Comparison of ENCODE assay signal across 8 cellular contexts in the genomic region with DNA sequence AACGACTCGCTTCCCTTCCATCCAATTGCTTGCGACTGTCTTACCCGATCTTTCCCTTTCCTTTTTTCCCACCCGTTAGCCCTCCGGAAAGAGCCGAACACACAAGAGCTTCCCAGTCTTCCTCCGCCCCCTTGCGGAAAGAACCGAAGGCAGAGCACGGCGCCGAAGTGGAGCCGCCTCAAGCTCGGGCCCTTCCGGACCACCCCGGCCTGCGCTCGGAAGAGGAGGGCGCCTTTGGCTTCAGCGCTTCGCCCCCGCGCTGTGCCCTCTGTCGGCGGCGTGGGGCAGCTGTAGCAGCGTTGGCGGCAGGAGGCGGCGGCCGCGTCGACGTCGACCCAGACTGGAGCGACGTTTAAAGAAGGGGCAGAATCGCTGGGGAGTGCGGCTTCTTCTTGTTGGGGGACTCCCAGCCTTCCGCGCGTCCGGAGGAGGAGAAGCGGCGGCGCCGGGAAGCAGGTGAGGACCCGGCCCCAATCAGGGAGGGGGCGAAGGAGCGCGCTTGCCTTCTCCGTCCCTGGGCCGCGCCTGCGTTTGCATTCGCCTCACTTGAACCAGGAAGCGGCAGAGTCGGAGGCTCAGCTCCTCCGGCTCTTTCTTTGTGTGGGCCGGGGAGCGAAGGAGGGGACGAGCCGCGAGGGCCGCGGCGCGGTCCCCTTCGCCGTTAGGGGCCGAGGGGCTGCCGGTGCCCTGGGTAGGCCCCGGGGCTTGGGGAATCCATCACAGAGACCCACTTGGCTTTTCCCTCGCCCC. TPM values are rescaled to one million over a fixed set of nuclear protein-coding genes. Genes with fewer than 3 reads are reported as not detected.
A peak's percentile ranks its signal among the peaks of the same experiment; 100 is the strongest.
DNase-seq lines count a peak whose midpoint lies in the region; ATAC-seq and TF ChIP-seq lines count a peak whose summit lies in the region.

A gene with protein sequence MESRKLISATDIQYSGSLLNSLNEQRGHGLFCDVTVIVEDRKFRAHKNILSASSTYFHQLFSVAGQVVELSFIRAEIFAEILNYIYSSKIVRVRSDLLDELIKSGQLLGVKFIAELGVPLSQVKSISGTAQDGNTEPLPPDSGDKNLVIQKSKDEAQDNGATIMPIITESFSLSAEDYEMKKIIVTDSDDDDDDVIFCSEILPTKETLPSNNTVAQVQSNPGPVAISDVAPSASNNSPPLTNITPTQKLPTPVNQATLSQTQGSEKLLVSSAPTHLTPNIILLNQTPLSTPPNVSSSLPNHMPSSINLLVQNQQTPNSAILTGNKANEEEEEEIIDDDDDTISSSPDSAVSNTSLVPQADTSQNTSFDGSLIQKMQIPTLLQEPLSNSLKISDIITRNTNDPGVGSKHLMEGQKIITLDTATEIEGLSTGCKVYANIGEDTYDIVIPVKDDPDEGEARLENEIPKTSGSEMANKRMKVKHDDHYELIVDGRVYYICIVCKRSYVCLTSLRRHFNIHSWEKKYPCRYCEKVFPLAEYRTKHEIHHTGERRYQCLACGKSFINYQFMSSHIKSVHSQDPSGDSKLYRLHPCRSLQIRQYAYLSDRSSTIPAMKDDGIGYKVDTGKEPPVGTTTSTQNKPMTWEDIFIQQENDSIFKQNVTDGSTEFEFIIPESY (plus strand): TSS at position 291 of the 750 bp plus-strand sequence. CDS start 2,604 bp downstream, outside the sequence.

- H3K36me3 ChIP-seq in CD4-positive, alpha-beta memory T cell (ENCODE audit: insufficient read depth, low read length) = peaks cover 11% of the 10 kb centered on the region
- H3K36me3 ChIP-seq in right lobe of liver = peaks cover 0 to 11% (median 0%) of the 10 kb centered on the region in 4 donors

- H3K27ac Mint-ChIP-seq in CD4-positive, alpha-beta memory T cell = peak within 1 kb of the TSS; percentile 86 to 99 (median 97)
- peak within 1 kb of the TSS; percentile 93 for H3K27ac Mint-ChIP-seq in activated CD4-positive, alpha-beta memory T cell treated with anti-CD3 and anti-CD28 coated beads for 36 hours

- peak within 1 kb of the TSS; percentile 82 for H3K27ac ChIP-seq in CD4-positive, alpha-beta memory T cell (ENCODE audit: low read depth, low read length)
- H3K27ac ChIP-seq in dorsolateral prefrontal cortex = peak within 1 kb of the TSS in 58 of 59 donors; percentile 16 to 91 (median 81)
- H3K27ac ChIP-seq in right lobe of liver = peak within 1 kb of the TSS; percentile 83 to 85 (median 85)

- peak; percentile 97 for ATAC-seq in GM19438 (IDR thresholded peaks at IDR 0.05; ENCODE audit: low read depth, unreplicated experiment)
- ATAC-seq in HG03575 (IDR thresholded peaks at IDR 0.05; ENCODE audit: extremely low read depth, insufficient number of reproducible peaks, low FRiP score, unreplicated experiment) = peak; percentile 69
- peak; percentile 97 to 99 (median 98) for ATAC-seq in right lobe of liver

- CTCF ChIA-PET in CD4-positive, alpha-beta memory T cell (lab: Charles Lee; ENCODE audit: partially characterized antibody) = interaction anchor here (0.9 to 2.6 kb wide), 10 partner anchors 10 to 201 kb away, joined by 3 to 21 read pairs (median 6); a partner anchor contains a TSS
- CTCF ChIA-PET in activated CD4-positive, alpha-beta memory T cell treated with anti-CD3 and anti-CD28 coated beads for 36 hours (lab: Charles Lee) = interaction anchor here (0.6 to 2.2 kb wide), 7 partner anchors 37 to 296 kb away, joined by 3 to 12 read pairs (median 5); no protein-coding TSS in a partner anchor

- peak; percentile 80 for TF ChIP-seq POLR2A in right lobe of liver (IDR thresholded peaks at IDR 0.05)

- peaks cover 16% of the 10 kb centered on the region for H3K4me1 ChIP-seq in CD4-positive, alpha-beta memory T cell (ENCODE audit: insufficient read depth, low read length)
- no peaks in the 10 kb centered on the region for H3K4me1 ChIP-seq in right lobe of liver

- peak within 1 kb of the TSS; percentile 69 to 82 for H3K4me3 ChIP-seq in CD4-positive, alpha-beta memory T cell (ENCODE audit: low read length in 2 of 2)
- H3K4me3 ChIP-seq in dorsolateral prefrontal cortex (peak within 1 kb of the TSS; percentile 37 to 81 (median 68)), right lobe of liver (peak within 1 kb of the TSS; percentile 56 to 71 (median 61))

- TF ChIP-seq CTCF in dorsolateral prefrontal cortex (IDR thresholded peaks at IDR 0.05 in 54 of 56, conservative IDR thresholded peaks at IDR 0.05 in 2 of 56; ENCODE audit: low read depth in 1 of 56, partially characterized antibody in 56 of 56) (peak; percentile 17 to 81 (median 66)), right lobe of liver (IDR thresholded peaks at IDR 0.05) (peak; percentile 52 to 64 (median 56))

- H3K27me3 Mint-ChIP-seq in CD4-positive, alpha-beta memory T cell = no peaks in the 10 kb centered on the region
- no peaks in the 10 kb centered on the region for H3K27me3 Mint-ChIP-seq in activated CD4-positive, alpha-beta memory T cell treated with anti-CD3 and anti-CD28 coated beads for 36 hours

- no peaks in the 10 kb centered on the region for H3K27me3 ChIP-seq in CD4-positive, alpha-beta memory T cell (ENCODE audit: insufficient read depth, low read length)
- peaks cover 0 to 38% (median 7%) of the 10 kb centered on the region in 45 donors for H3K27me3 ChIP-seq in dorsolateral prefrontal cortex
- no peaks in the 10 kb centered on the region for H3K27me3 ChIP-seq in right lobe of liver

- H3K4me3 Mint-ChIP-seq in CD4-positive, alpha-beta memory T cell = peak within 1 kb of the TSS; percentile 88 to 96 (median 94)
- H3K4me3 Mint-ChIP-seq in activated CD4-positive, alpha-beta memory T cell treated with anti-CD3 and anti-CD28 coated beads for 36 hours = peak within 1 kb of the TSS; percentile 92

- peak; percentile 82 to 86 (median 85) for DNase-seq in CD4-positive, alpha-beta memory T cell
- peak; percentile 98 for DNase-seq in NCI-H82 (lab: John Stamatoyannopoulos, UW)
- DNase-seq in activated CD4-positive, alpha-beta memory T cell treated with anti-CD3 and anti-CD28 coated beads for 36 hours = peak; percentile 92
- DNase-seq in dorsolateral prefrontal cortex = peak; percentile 60 to 89 (median 82)
- peak; percentile 89 to 91 (median 91) for DNase-seq in right lobe of liver
- peak; percentile 77 to 83 for DNase-seq in stimulated activated CD4-positive, alpha-beta T cell treated with anti-CD3 and anti-CD28 coated beads, Interleukin-4, amount 100 ng/mL, for 4 hours

- peaks cover 6 to 41% (median 18%) of the 10 kb centered on the region in 4 donors for H3K4me1 Mint-ChIP-seq in CD4-positive, alpha-beta memory T cell
- H3K4me1 Mint-ChIP-seq in activated CD4-positive, alpha-beta memory T cell treated with anti-CD3 and anti-CD28 coated beads for 36 hours (ENCODE audit: low read depth) = peaks cover 25% of the 10 kb centered on the region

- no peaks in the 10 kb centered on the region for H3K9me3 ChIP-seq in CD4-positive, alpha-beta memory T cell (ENCODE audit: control insufficient read depth in 1 of 2, low read length in 2 of 2)
- no peaks in the 10 kb centered on the region for H3K9me3 ChIP-seq in right lobe of liver

- peaks cover 17 to 35% of the 10 kb centered on the region in 2 donors for H3K36me3 Mint-ChIP-seq in CD4-positive, alpha-beta memory T cell
- H3K36me3 Mint-ChIP-seq in activated CD4-positive, alpha-beta memory T cell treated with anti-CD3 and anti-CD28 coated beads for 36 hours = peaks cover 25% of the 10 kb centered on the region

- WGBS in right lobe of liver (ENCODE audit: insufficient coverage, low coverage, low lambda C conversion rate, missing lambda C conversion rate) = 35% methylated on average over 17 of the region's 75 CpGs

- intact Hi-C loops in CD4-positive, alpha-beta memory T cell (cut with micrococcal nuclease) = loop anchor here (1.0 to 10.0 kb wide), 6 partner anchors 18 to 354 kb away; a partner anchor contains a TSS
- intact Hi-C loops in activated CD4-positive, alpha-beta memory T cell treated with anti-CD3 and anti-CD28 coated beads for 36 hours (cut with micrococcal nuclease) = loop anchor here (1.0 to 5.0 kb wide), 5 partner anchors 18 to 310 kb away; a partner anchor contains a TSS
- intact Hi-C loops in dorsolateral prefrontal cortex (cut with DNase I) (loop anchor here (2.0 to 10.0 kb wide), 2 partner anchors 60 to 224 kb away; a partner anchor contains a TSS), right lobe of liver (cut with DNase I) (no loop called here)

- H3K9me3 Mint-ChIP-seq in CD4-positive, alpha-beta memory T cell = peaks cover 0 to 2% (median 0%) of the 10 kb centered on the region in 8 donors
- H3K9me3 Mint-ChIP-seq in activated CD4-positive, alpha-beta memory T cell treated with anti-CD3 and anti-CD28 coated beads for 36 hours = no peaks in the 10 kb centered on the region

- POLR2A ChIA-PET in CD4-positive, alpha-beta memory T cell (lab: Charles Lee; ENCODE audit: partially characterized antibody) = interaction anchor here (0.8 to 2.5 kb wide), 11 partner anchors 8 to 354 kb away, joined by 3 to 41 read pairs (median 5); a partner anchor contains a TSS
- POLR2A ChIA-PET in activated CD4-positive, alpha-beta memory T cell treated with anti-CD3 and anti-CD28 coated beads for 36 hours (lab: Charles Lee) = interaction anchor here (0.6 to 0.9 kb wide), 3 partner anchors 47 to 59 kb away, joined by 3 to 4 read pairs (median 3); no protein-coding TSS in a partner anchor

RNA-seq across cellular contexts. Expression of the gene that starts here (rescaled TPM):
- total RNA-seq in CD4-positive, alpha-beta memory T cell = 10 to 100 TPM; 33.5 to 34.6 TPM
- 10 to 100 TPM in 1 of 2 donors, 1 to 10 TPM in 1; 9.5 to 19.7 TPM for polyA plus RNA-seq in CD4-positive, alpha-beta memory T cell
- total RNA-seq in activated CD4-positive, alpha-beta memory T cell treated with anti-CD3 and anti-CD28 coated beads for 36 hours = 10 to 100 TPM; 13.6 to 14.0 TPM
- total RNA-seq in dorsolateral prefrontal cortex (10 to 100 TPM; 13.8 to 40.5 (median 22.4) TPM), right lobe of liver (10 to 100 TPM in 5 of 6 experiments, 1 to 10 TPM in 1; 9.9 to 21.0 (median 15.7) TPM)

Comparison
In these comparisons a context has a peak if more than half of its experiments do, and no peak if none do; other contexts are left out.
1. Peak in every context shown above with its lines: DNase-seq, ATAC-seq, H3K4me3 ChIP-seq and H3K27ac ChIP-seq.
2. intact Hi-C loops: an anchor here in CD4-positive, alpha-beta memory T cell (1.0 to 10.0 kb wide), activated CD4-positive, alpha-beta memory T cell treated with anti-CD3 and anti-CD28 coated beads for 36 hours (1.0 to 5.0 kb wide) and dorsolateral prefrontal cortex (2.0 to 10.0 kb wide); none called in right lobe of liver.